Comparison of ENCODE assay signal across 24 cellular contexts in the genomic region with DNA sequence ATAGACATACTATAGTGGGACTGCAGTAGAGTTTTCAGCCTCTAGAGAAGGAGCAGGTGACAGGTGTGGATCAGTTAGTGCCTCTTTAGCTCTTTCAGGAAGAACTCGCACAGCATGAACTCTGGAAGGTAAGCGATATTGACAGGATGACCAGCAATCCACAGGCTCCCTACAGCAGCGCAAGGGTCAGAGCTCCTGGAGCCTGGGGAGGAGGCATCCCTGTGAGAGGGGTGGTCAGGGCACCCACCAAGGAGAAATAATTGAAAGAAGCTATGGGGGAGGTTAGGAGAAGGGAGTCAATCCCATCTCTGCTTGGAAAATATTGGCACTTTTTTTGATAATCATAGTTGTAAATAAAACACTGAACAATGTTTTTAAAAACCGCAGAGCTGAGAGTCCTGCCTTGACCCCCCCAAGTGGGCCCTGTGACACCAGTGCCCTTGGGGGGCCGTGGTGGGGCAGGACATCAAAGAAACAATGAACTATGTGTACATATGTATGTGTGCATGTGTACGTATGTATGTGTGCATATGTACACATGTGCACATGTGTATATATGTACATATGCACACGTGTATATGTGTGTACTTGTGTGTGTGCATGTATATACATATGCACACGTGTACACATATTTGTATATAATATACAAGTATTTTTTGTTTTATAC.
"Had no signal": no experiment of that assay in that cellular context is flagged by ENCODE, and none has a peak within 500 bp of the region (broad histone marks: within the 10 kb centered on the region; RNA-seq: fewer than 3 reads in every experiment).

No MANE protein-coding gene starts in this region.

- H3K27me3 ChIP-seq: hepatocyte, left lung, ovary, sigmoid colon, spleen, suprapubic skin, tibial artery, uterus had no signal

- H3K4me2 ChIP-seq: hepatocyte had no signal

- DNase-seq: kidney glomerular epithelial cell; left cardiac atrium; left lung; lower lobe of right lung; mammary epithelial cell; mesenchymal stem cell; naive thymus-derived CD8-positive, alpha-beta T cell; ovary; right cardiac atrium; sigmoid colon; small intestine; spleen; stimulated activated CD4-positive, alpha-beta T cell treated with anti-CD3 and anti-CD28 coated beads, Interleukin-4, amount 100 ng/mL, for 24 hours; stimulated activated naive CD4-positive, alpha-beta T cell; tibial artery; uterus had no signal

- ATAC-seq: left cardiac atrium; left lung; lower lobe of right lung; naive thymus-derived CD8-positive, alpha-beta T cell; right cardiac atrium; stimulated activated effector memory CD8-positive, alpha-beta T cell treated with anti-CD3 and anti-CD28 coated beads, Interleukin-12 subunit alpha, Interleukin-12 subunit beta, amount 100 ng/mL, for 72 hours had no signal

- FAIRE-seq: keratinocyte, small intestine had no signal

- H2AFZ ChIP-seq: hepatocyte had no signal

- H3K27me3 Mint-ChIP-seq: progenitor cell of endocrine pancreas; stimulated activated naive CD8-positive, alpha-beta T cell treated with anti-CD3 and anti-CD28 coated beads, Interleukin-15, Interleukin-2, amounts not matched to agents 100 ng/mL and 50 ng/mL, for 24 hours; type B pancreatic cell had no signal

- H3K9me3 Mint-ChIP-seq: stimulated activated effector memory CD8-positive, alpha-beta T cell treated with anti-CD3 and anti-CD28 coated beads, Interleukin-12 subunit alpha, Interleukin-12 subunit beta, amount 100 ng/mL, for 72 hours; stimulated activated naive CD8-positive, alpha-beta T cell treated with anti-CD3 and anti-CD28 coated beads, Interleukin-15, Interleukin-2, amounts not matched to agents 100 ng/mL and 50 ng/mL, for 24 hours; type B pancreatic cell had no signal

- H3K4me3 Mint-ChIP-seq: naive thymus-derived CD8-positive, alpha-beta T cell; stimulated activated effector memory CD8-positive, alpha-beta T cell treated with anti-CD3 and anti-CD28 coated beads, Interleukin-12 subunit alpha, Interleukin-12 subunit beta, amount 100 ng/mL, for 72 hours; stimulated activated naive CD8-positive, alpha-beta T cell treated with anti-CD3 and anti-CD28 coated beads, Interleukin-15, Interleukin-2, amounts not matched to agents 100 ng/mL and 50 ng/mL, for 24 hours; type B pancreatic cell had no signal

- H3K79me2 ChIP-seq: hepatocyte had no signal

- H3K4me3 ChIP-seq: hepatocyte, left lung, lower lobe of right lung, ovary, sigmoid colon, spleen, suprapubic skin, thoracic aorta, tibial artery, uterus had no signal

- H3K4me1 ChIP-seq: left lung, lower lobe of right lung, sigmoid colon, spleen, suprapubic skin, tibial artery, uterus had no signal

- H3K4me1 Mint-ChIP-seq: naive thymus-derived CD8-positive, alpha-beta T cell; stimulated activated effector memory CD8-positive, alpha-beta T cell treated with anti-CD3 and anti-CD28 coated beads, Interleukin-12 subunit alpha, Interleukin-12 subunit beta, amount 100 ng/mL, for 72 hours had no signal

- H3K36me3 Mint-ChIP-seq: naive thymus-derived CD8-positive, alpha-beta T cell; stimulated activated effector memory CD8-positive, alpha-beta T cell treated with anti-CD3 and anti-CD28 coated beads, Interleukin-12 subunit alpha, Interleukin-12 subunit beta, amount 100 ng/mL, for 72 hours; type B pancreatic cell had no signal

- H3K27ac Mint-ChIP-seq: progenitor cell of endocrine pancreas; stimulated activated effector memory CD8-positive, alpha-beta T cell treated with anti-CD3 and anti-CD28 coated beads, Interleukin-12 subunit alpha, Interleukin-12 subunit beta, amount 100 ng/mL, for 72 hours; stimulated activated naive CD8-positive, alpha-beta T cell treated with anti-CD3 and anti-CD28 coated beads, Interleukin-15, Interleukin-2, amounts not matched to agents 100 ng/mL and 50 ng/mL, for 24 hours; type B pancreatic cell had no signal

- H3K27ac ChIP-seq: hepatocyte, left lung, lower lobe of right lung, ovary, sigmoid colon, spleen, suprapubic skin, thoracic aorta, tibial artery, uterus had no signal

- H3K36me3 ChIP-seq: ovary, sigmoid colon, spleen, uterus had no signal

- H3K9me3 ChIP-seq: left lung, lower lobe of right lung, ovary, sigmoid colon, spleen, suprapubic skin, thoracic aorta, tibial artery, uterus had no signal
